Comparison of ENCODE assay signal across 1 cellular context in genomic region chr2:113175101-113175628, GRCh38.
TF ChIP-seq lines count a peak whose summit lies in the region.

No MANE protein-coding gene starts in this region.

TF ChIP-seq in GM23338, 12 proteins besides CTCF, POLR2A, EP300 and RAD21 (continued from another document):
- TF ChIP-seq ZNF462 (CRISPR knock-in tag; IDR thresholded peaks at IDR 0.05): no peak
- TF ChIP-seq JUNB (IDR thresholded peaks at IDR 0.05; ENCODE audit: unreplicated experiment): no peak
- no peak for TF ChIP-seq STAT1 (IDR thresholded peaks at IDR 0.05; ENCODE audit: unreplicated experiment)
